9 cellular contexts compared by ENCODE assay signal in genomic region chr10:70672165-70672992, GRCh38. TPM values are rescaled to one million over a fixed set of nuclear protein-coding genes. Genes with fewer than 3 reads are reported as not detected.
DNase-seq lines count a peak whose midpoint lies in the region; TF ChIP-seq lines count a peak whose summit lies in the region.
"Had no signal": no experiment of that assay in that cellular context is flagged by ENCODE, and none has a peak within 500 bp of the region (broad histone marks: within the 10 kb centered on the region; RNA-seq: fewer than 3 reads in every experiment).

TSS of gene ADAMTS14 (plus strand) at chr10:70672506. CDS start at chr10:70672803, 297 bp downstream.

- no peaks in the 10 kb centered on the region for H3K36me3 Mint-ChIP-seq in mesothelial cell of epicardium

- H3K27ac ChIP-seq in transverse colon, result peak within 1 kb of the TSS; percentile 58 to 71 (median 62)

- H3K27me3 ChIP-seq in transverse colon, result peaks cover 41% of the 10 kb centered on the region

- H3K4me3 Mint-ChIP-seq in mesothelial cell of epicardium, result peak within 1 kb of the TSS; percentile 70

- H3K4me1 Mint-ChIP-seq in mesothelial cell of epicardium, result peaks cover 9% of the 10 kb centered on the region

- TF ChIP-seq CTCF in AG04449 (IDR thresholded peaks at IDR 0.05; ENCODE audit: insufficient read depth, low read length, missing control alignments) (no peak), GM20000 (IDR thresholded peaks at IDR 0.05; ENCODE audit: extremely low read depth, missing control alignments) (no peak), epithelial cell of proximal tubule (conservative IDR thresholded peaks at IDR 0.05; ENCODE audit: low read depth, low read length) (no peak), mesothelial cell of epicardium (IDR thresholded peaks at IDR 0.05; ENCODE audit: unreplicated experiment) (no peak), transverse colon (IDR thresholded peaks at IDR 0.05) (no peak)

- TF ChIP-seq EP300 in transverse colon (IDR thresholded peaks at IDR 0.05; ENCODE audit: low read depth), result no peak

- H3K9me3 Mint-ChIP-seq in mesothelial cell of epicardium, result peaks cover 8% of the 10 kb centered on the region

- H3K4me1 ChIP-seq in transverse colon, result peaks cover 0 to 12% (median 9%) of the 10 kb centered on the region in 4 donors
- H3K4me1 ChIP-seq: HAP-1 had no signal

- 3% methylated on average over 36 of the region's 99 CpGs; no CpG with 5 or more reads in 1 of the 2 donors for WGBS in transverse colon (ENCODE audit: low coverage in 1 of 2), 2 donors

- in situ Hi-C loops in transverse colon (cut with MboI; ENCODE audit: low pct_ligation_motif_present in 1 of 4, low pct_unique_long_range_greater_than_20kb in 1 of 4, low sequenced_read_pairs in 3 of 4), result no loop called here

- peak within 1 kb of the TSS; percentile 60 for H3K4me3 ChIP-seq in AG04449 (ENCODE audit: low read depth, low read length)
- peak within 1 kb of the TSS; percentile 61 for H3K4me3 ChIP-seq in epithelial cell of proximal tubule (ENCODE audit: low read depth, low read length)
- peak within 1 kb of the TSS in 3 of 4 donors; percentile 19 to 36 (median 35) for H3K4me3 ChIP-seq in transverse colon
- H3K4me3 ChIP-seq: HAP-1 had no signal

- no peaks in the 10 kb centered on the region for H3K36me3 ChIP-seq in transverse colon
- H3K36me3 ChIP-seq: HAP-1 had no signal

- TF ChIP-seq POLR2A in transverse colon (IDR thresholded peaks at IDR 0.05), result no peak

- POLR2A ChIA-PET in AG04449 (lab: Yijun Ruan, JAX), result no interaction called here

- peaks cover 66% of the 10 kb centered on the region for H3K27me3 Mint-ChIP-seq in mesothelial cell of epicardium (ENCODE audit: low read depth)

- intact Hi-C loops in transverse colon (cut with DNase I; ENCODE audit: low total_unique reads), result no loop called here

- peak within 1 kb of the TSS; percentile 0 for H3K27ac Mint-ChIP-seq in mesothelial cell of epicardium

- CTCF ChIA-PET in AG04449 (lab: Yijun Ruan, JAX), result interaction anchor here (0.8 to 1.4 kb wide), 3 partner anchors 10 to 81 kb away, joined by 3 read pairs; no protein-coding TSS in a partner anchor

- no peaks in the 10 kb centered on the region for H3K9me3 ChIP-seq in transverse colon
- H3K9me3 ChIP-seq: HAP-1 had no signal

- DNase-seq in AG04449 (ENCODE audit: low read depth, low spot score) (no peak), GM20000 (ENCODE audit: low spot score) (peak; percentile 56), UCSD-AML1 (lab: John Stamatoyannopoulos, UW; ENCODE audit: unreplicated experiment) (peak; percentile 65), epithelial cell of proximal tubule (ENCODE audit: low read depth) (no peak), mesothelial cell of epicardium (ENCODE audit: low spot score in 2 of 2, unreplicated experiment in 2 of 2) (no peak), transverse colon (peak; percentile 19), SK-N-DZ (ENCODE audit: low spot score) (no peak)
- no peak for DNase-seq in activated effector memory CD4-positive, alpha-beta T cell treated with Interleukin-2 at 50 U/mL for 16 hours

RNA-seq across cellular contexts. Expression of gene ADAMTS14, which starts in this region (rescaled TPM):
- total RNA-seq in epithelial cell of proximal tubule (1.3 and 1.4 TPM in 2 replicates), mesothelial cell of epicardium (3.2 to 4.1 TPM (median 3.9 TPM) in 3 replicates), transverse colon (1 to 10 TPM in 2 of 4 donors, under 1 TPM in 2; 0.95 to 3.8 (median 1.4) TPM)
- polyA plus RNA-seq in SK-N-DZ (2014; cell fraction: cytosol; rRNA removed), result 0.19 TPM in 1 of 2 replicates, not detected in the other
- polyA plus RNA-seq in SK-N-DZ (2014; cell fraction: nucleus; rRNA removed), result 0.38 and 0.44 TPM in 2 replicates

Comparison
In these comparisons a context has a peak if more than half of its experiments do, and no peak if none do; other contexts are left out.
1. DNase-seq: peak in GM20000 (single experiment), UCSD-AML1 (single experiment) and transverse colon (single experiment); none in AG04449 (single experiment), epithelial cell of proximal tubule (single experiment), mesothelial cell of epicardium (0 of 2), activated effector memory CD4-positive, alpha-beta T cell treated with Interleukin-2 at 50 U/mL for 16 hours (single experiment) and SK-N-DZ (single experiment).
2. Peak in every context shown above with its lines, with median percentiles within 50 percentile points of each other: H3K4me3 ChIP-seq.